Comparison of ENCODE assay signal across 10 cellular contexts in the genomic region with DNA sequence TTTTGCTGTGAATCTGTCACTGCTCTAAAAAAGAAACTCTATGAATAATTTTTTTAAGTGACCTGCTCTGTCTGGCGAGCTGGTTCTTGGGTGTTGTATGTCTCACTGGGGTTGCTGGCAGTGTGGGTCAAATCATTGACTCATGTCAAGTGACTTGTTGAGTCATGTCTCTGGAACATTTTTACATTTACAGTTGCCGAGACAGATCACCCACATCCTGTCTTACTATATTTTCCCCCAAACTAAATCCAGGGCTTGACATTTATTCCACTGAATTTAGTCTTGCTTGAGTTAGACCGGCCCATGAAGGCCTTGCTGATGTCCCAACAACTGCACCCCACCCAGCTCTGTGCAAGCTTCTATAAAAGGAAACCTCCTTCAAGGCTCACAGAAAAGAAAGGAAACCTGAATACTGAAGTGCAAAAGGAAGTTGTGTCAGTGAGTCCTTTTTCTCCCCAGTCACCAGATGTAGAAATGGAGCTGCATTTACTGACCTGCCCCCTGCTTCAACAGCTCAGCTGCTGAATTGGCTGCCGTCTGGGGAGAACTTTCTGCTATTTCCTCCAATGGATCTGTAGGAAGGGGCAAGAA.
DNase-seq lines count a peak whose midpoint lies in the region; ATAC-seq and TF ChIP-seq lines count a peak whose summit lies in the region.
"Had no signal": no experiment of that assay in that cellular context is flagged by ENCODE, and none has a peak within 500 bp of the region (broad histone marks: within the 10 kb centered on the region; RNA-seq: fewer than 3 reads in every experiment).

No MANE protein-coding gene starts in this region.

- H3K4me3 Mint-ChIP-seq in activated CD8-positive, alpha-beta T cell treated with anti-CD3 and anti-CD28 coated beads for 36 hours = no peak overlapping the region

- H3K9me3 ChIP-seq in DOHH2 (ENCODE audit: control insufficient read depth, insufficient read depth, low read length) (no peaks in the 10 kb centered on the region), left lung (no peaks in the 10 kb centered on the region), BE2C (no peaks in the 10 kb centered on the region), sigmoid colon (no peaks in the 10 kb centered on the region)

- H3K4me1 Mint-ChIP-seq in activated CD8-positive, alpha-beta T cell treated with anti-CD3 and anti-CD28 coated beads for 36 hours (ENCODE audit: low read depth) = peaks cover 11% of the 10 kb centered on the region

- H3K27me3 Mint-ChIP-seq in activated CD8-positive, alpha-beta T cell treated with anti-CD3 and anti-CD28 coated beads for 36 hours = no peaks in the 10 kb centered on the region

- peaks cover 3% of the 10 kb centered on the region; the same call in 1 of the 2 replicates for H3K36me3 ChIP-seq in DOHH2 (ENCODE audit: control insufficient read depth, low read length)
- peaks cover 0 to 67% of the 10 kb centered on the region in 2 donors for H3K36me3 ChIP-seq in left lung
- H3K36me3 ChIP-seq in BE2C = no peaks in the 10 kb centered on the region
- H3K36me3 ChIP-seq in sigmoid colon = peaks cover 0 to 61% (median 16%) of the 10 kb centered on the region in 4 donors

- H3K4me1 ChIP-seq in DOHH2 (ENCODE audit: control insufficient read depth, low read length) (peaks cover 23% of the 10 kb centered on the region), left lung (peaks cover 3 to 25% of the 10 kb centered on the region in 2 donors), BE2C (no peaks in the 10 kb centered on the region), sigmoid colon (peaks cover 0 to 42% (median 31%) of the 10 kb centered on the region in 4 donors)

- H4K20me1 ChIP-seq in DOHH2 (ENCODE audit: control insufficient read depth, insufficient read depth, low read depth, low read length) = no peaks in the 10 kb centered on the region

- peak; percentile 42 for DNase-seq in activated CD8-positive, alpha-beta T cell treated with anti-CD3 and anti-CD28 coated beads for 36 hours
- DNase-seq in left lung (no peak), DMS153 (lab: John Stamatoyannopoulos, UW) (no peak), BE2C (no peak), sigmoid colon (no peak)

- H3K9me3 Mint-ChIP-seq in activated CD8-positive, alpha-beta T cell treated with anti-CD3 and anti-CD28 coated beads for 36 hours = no peaks in the 10 kb centered on the region

- H3K79me2 ChIP-seq in DOHH2 (ENCODE audit: control insufficient read depth, low read length) = no peaks in the 10 kb centered on the region
- H3K79me2 ChIP-seq: parathyroid adenoma had no signal

- no peaks in the 10 kb centered on the region for H3K9me2 ChIP-seq in DOHH2 (replicated peaks; ENCODE audit: control insufficient read depth, low read length)

- CTCF ChIA-PET in activated CD8-positive, alpha-beta T cell treated with anti-CD3 and anti-CD28 coated beads for 36 hours (lab: Charles Lee) = interaction anchor here (2.1 kb wide), 1 partner anchor 25 kb away, joined by 6 read pairs; no protein-coding TSS in a partner anchor

- H3F3A ChIP-seq in DOHH2 (ENCODE audit: control insufficient read depth, insufficient read depth) = peaks cover 11% of the 10 kb centered on the region; the same call in 1 of the 2 replicates

- peak overlapping the region; percentile 48 for H3K27ac ChIP-seq in DOHH2 (ENCODE audit: low read depth, low read length)
- H3K27ac ChIP-seq in left lung = peak overlapping the region; percentile 39 to 63
- H3K27ac ChIP-seq in sigmoid colon = peak overlapping the region in 1 of 4 donors; percentile 29
- H3K27ac ChIP-seq: SK-N-MC had no signal

- H3K4me2 ChIP-seq in DOHH2 (ENCODE audit: low read length) = peak overlapping the region; percentile 56

- 52 to 76% methylated on average over 4 of the region's 4 CpGs for WGBS in sigmoid colon, 2 donors

- POLR2A ChIA-PET in activated CD8-positive, alpha-beta T cell treated with anti-CD3 and anti-CD28 coated beads for 36 hours (lab: Charles Lee) = interaction anchor here (0.7 kb wide), 1 partner anchor 124 kb away, joined by 3 read pairs; no protein-coding TSS in a partner anchor

- peak overlapping the region; percentile 11 for H3K27ac Mint-ChIP-seq in activated CD8-positive, alpha-beta T cell treated with anti-CD3 and anti-CD28 coated beads for 36 hours

- H3K36me3 Mint-ChIP-seq in activated CD8-positive, alpha-beta T cell treated with anti-CD3 and anti-CD28 coated beads for 36 hours (ENCODE audit: low read depth) = no peaks in the 10 kb centered on the region

- H3K4me3 ChIP-seq in DOHH2 (ENCODE audit: low read length) (peak overlapping the region; percentile 29), left lung (no peak overlapping the region), BE2C (ENCODE audit: low read depth, low read length) (no peak overlapping the region), sigmoid colon (no peak overlapping the region)
- H3K4me3 ChIP-seq: SK-N-MC had no signal

- no peak for TF ChIP-seq EP300 in sigmoid colon (IDR thresholded peaks at IDR 0.05)

- TF ChIP-seq POLR2A in sigmoid colon (IDR thresholded peaks at IDR 0.05) = no peak

- H3K27me3 ChIP-seq in DOHH2 (ENCODE audit: control insufficient read depth, low read length) (no peaks in the 10 kb centered on the region), left lung (no peaks in the 10 kb centered on the region), BE2C (no peaks in the 10 kb centered on the region), sigmoid colon (no peaks in the 10 kb centered on the region)

- TF ChIP-seq CTCF in DOHH2 (IDR thresholded peaks at IDR 0.05; ENCODE audit: low read depth, low read length, poor library complexity, severe bottlenecking) (no peak), left lung (IDR thresholded peaks at IDR 0.05) (no peak), BE2C (IDR thresholded peaks at IDR 0.05; ENCODE audit: low read depth, low read length) (no peak), sigmoid colon (IDR thresholded peaks at IDR 0.05) (no peak)
- TF ChIP-seq CTCF in activated CD8-positive, alpha-beta T cell treated with anti-CD3 and anti-CD28 coated beads for 36 hours (IDR thresholded peaks at IDR 0.05) = no peak

- ATAC-seq in GM19438 (IDR thresholded peaks at IDR 0.05; ENCODE audit: low read depth, unreplicated experiment) = peak; percentile 84
- peak; percentile 93 for ATAC-seq in HG03439 (IDR thresholded peaks at IDR 0.05; ENCODE audit: unreplicated experiment)
- peak; percentile 87 for ATAC-seq in activated CD8-positive, alpha-beta T cell treated with anti-CD3 and anti-CD28 coated beads for 36 hours
- peak; percentile 72 for ATAC-seq in left lung

- intact Hi-C loops in activated CD8-positive, alpha-beta T cell treated with anti-CD3 and anti-CD28 coated beads for 36 hours (cut with micrococcal nuclease) = no loop called here
- intact Hi-C loops in left lung (cut with DNase I) = no loop called here
- intact Hi-C loops in sigmoid colon (cut with DNase I) = no loop called here
